In the genomic region with DNA sequence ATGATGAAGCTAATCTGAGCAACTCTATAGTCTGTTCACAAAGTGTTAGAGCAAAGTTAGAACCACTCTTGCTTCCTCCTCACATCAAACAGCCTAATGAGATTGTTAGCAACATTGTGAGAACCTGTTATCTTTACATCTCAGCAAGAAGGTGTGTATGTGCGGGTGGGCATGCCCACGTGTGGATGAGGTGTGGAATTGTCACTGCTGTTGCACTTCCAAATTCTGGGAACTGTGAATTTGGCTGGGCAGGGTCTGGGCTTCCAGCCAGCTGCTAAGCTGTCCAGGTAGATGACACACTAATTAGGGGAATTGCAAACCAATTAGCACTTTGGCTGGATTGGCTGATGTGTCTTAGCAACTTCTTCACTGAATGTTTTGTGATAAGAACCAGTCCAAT, we compare ENCODE assay signal across 34 cellular contexts.
"Had no signal": no experiment of that assay in that cellular context is flagged by ENCODE, and none has a peak within 500 bp of the region (broad histone marks: within the 10 kb centered on the region; RNA-seq: fewer than 3 reads in every experiment).

No MANE protein-coding gene starts in this region.

- H3K27me3 ChIP-seq: ascending aorta, breast epithelium had no signal

- H3K9me3 Mint-ChIP-seq: activated B cell treated with CpG ODN at 0.5 μM for 24 hours; activated CD4-positive, alpha-beta memory T cell treated with anti-CD3 and anti-CD28 coated beads, Interleukin-2, amount 10 ng/mL, durations not matched to agents 7 days and 5 days; activated naive CD8-positive, alpha-beta T cell treated with anti-CD3 and anti-CD28 coated beads for 36 hours had no signal

- H3K9me3 ChIP-seq: ascending aorta, breast epithelium had no signal

- H3K4me3 Mint-ChIP-seq: activated B cell treated with CpG ODN at 0.5 μM for 24 hours; activated CD4-positive, alpha-beta memory T cell treated with anti-CD3 and anti-CD28 coated beads, Interleukin-2, amount 10 ng/mL, durations not matched to agents 7 days and 5 days; activated CD8-positive, alpha-beta memory T cell treated with anti-CD3 and anti-CD28 coated beads, Interleukin-2, amount 10 ng/mL, durations not matched to agents 7 days and 5 days; activated naive CD8-positive, alpha-beta T cell treated with anti-CD3 and anti-CD28 coated beads for 36 hours had no signal

- H3K36me3 ChIP-seq: ascending aorta, breast epithelium had no signal

- H3K27ac Mint-ChIP-seq: activated B cell treated with CpG ODN at 0.5 μM for 24 hours; activated CD4-positive, alpha-beta memory T cell treated with anti-CD3 and anti-CD28 coated beads, Interleukin-2, amount 10 ng/mL, durations not matched to agents 7 days and 5 days; activated CD8-positive, alpha-beta memory T cell treated with anti-CD3 and anti-CD28 coated beads, Interleukin-2, amount 10 ng/mL, durations not matched to agents 7 days and 5 days; activated naive CD8-positive, alpha-beta T cell treated with anti-CD3 and anti-CD28 coated beads for 36 hours had no signal

- H3K4me1 ChIP-seq: ascending aorta, breast epithelium had no signal

- H3K4me3 ChIP-seq: ascending aorta, breast epithelium had no signal

- DNase-seq: activated B cell treated with CpG ODN at 0.5 μM for 24 hours; activated CD4-positive, alpha-beta memory T cell treated with anti-CD3 and anti-CD28 coated beads, Interleukin-2, amount 10 ng/mL, durations not matched to agents 7 days and 5 days; activated CD4-positive, alpha-beta T cell treated with anti-CD3 and anti-CD28 coated beads for 4 hours; activated CD4-positive, alpha-beta T cell treated with anti-CD3 and anti-CD28 coated beads, Interleukin-2, amount 50 U/mL, for 1 hour; activated CD4-positive, CD25-positive, alpha-beta regulatory T cell treated with anti-CD3 and anti-CD28 coated beads, Interleukin-2, amount 50 U/mL, for 72 hours; activated CD8-positive, alpha-beta memory T cell treated with anti-CD3 and anti-CD28 coated beads for 24 hours; activated CD8-positive, alpha-beta memory T cell treated with anti-CD3 and anti-CD28 coated beads, Interleukin-2, amount 10 ng/mL, durations not matched to agents 7 days and 5 days; activated CD8-positive, alpha-beta memory T cell treated with anti-CD3 and anti-CD28 coated beads, Interleukin-2, amount 50 U/mL, for 48 hours; activated effector memory CD4-positive, alpha-beta T cell treated with Interleukin-2 at 50 U/mL for 16 hours; activated naive CD4-positive, alpha-beta T cell; activated naive CD4-positive, alpha-beta T cell treated with anti-CD3 and anti-CD28 coated beads, Interleukin-2, amount 50 U/mL, for 16 hours; activated naive CD8-positive, alpha-beta T cell treated with anti-CD3 and anti-CD28 coated beads for 36 hours; activated T-cell treated with anti-CD3 and anti-CD28 coated beads, Interleukin-2, amount 50 U/mL, for 48 hours; amniotic stem cell; caudate nucleus; cerebellar nuclear complex; Karpas-422; KBM-7; NCI-H146; NCI-H187; NCI-H2029 treated with DMSO at 0.1 percent for 48 hours; NCI-H2107; NCI-H2171; NCI-H510A; NCI-H526; OCI-M1; Right ventricle myocardium superior; SW 1271; T-helper 1 cell; T-helper 2 cell; T-helper 9 cell had no signal

- H3K27ac ChIP-seq: ascending aorta, breast epithelium, VCaP had no signal

- ATAC-seq: activated CD8-positive, alpha-beta memory T cell treated with anti-CD3 and anti-CD28 coated beads, Interleukin-2, amount 10 ng/mL, durations not matched to agents 7 days and 5 days had no signal

- H3K36me3 Mint-ChIP-seq: activated CD8-positive, alpha-beta memory T cell treated with anti-CD3 and anti-CD28 coated beads, Interleukin-2, amount 10 ng/mL, durations not matched to agents 7 days and 5 days; activated naive CD8-positive, alpha-beta T cell treated with anti-CD3 and anti-CD28 coated beads for 36 hours had no signal

- H3K27me3 Mint-ChIP-seq: activated B cell treated with CpG ODN at 0.5 μM for 24 hours; activated CD4-positive, alpha-beta memory T cell treated with anti-CD3 and anti-CD28 coated beads, Interleukin-2, amount 10 ng/mL, durations not matched to agents 7 days and 5 days; activated CD8-positive, alpha-beta memory T cell treated with anti-CD3 and anti-CD28 coated beads, Interleukin-2, amount 10 ng/mL, durations not matched to agents 7 days and 5 days; activated naive CD8-positive, alpha-beta T cell treated with anti-CD3 and anti-CD28 coated beads for 36 hours had no signal

- H3K4me1 Mint-ChIP-seq: activated B cell treated with CpG ODN at 0.5 μM for 24 hours; activated CD4-positive, alpha-beta memory T cell treated with anti-CD3 and anti-CD28 coated beads, Interleukin-2, amount 10 ng/mL, durations not matched to agents 7 days and 5 days; activated CD8-positive, alpha-beta memory T cell treated with anti-CD3 and anti-CD28 coated beads, Interleukin-2, amount 10 ng/mL, durations not matched to agents 7 days and 5 days; activated naive CD8-positive, alpha-beta T cell treated with anti-CD3 and anti-CD28 coated beads for 36 hours had no signal
